13 cellular contexts compared by ENCODE assay signal in the genomic region with DNA sequence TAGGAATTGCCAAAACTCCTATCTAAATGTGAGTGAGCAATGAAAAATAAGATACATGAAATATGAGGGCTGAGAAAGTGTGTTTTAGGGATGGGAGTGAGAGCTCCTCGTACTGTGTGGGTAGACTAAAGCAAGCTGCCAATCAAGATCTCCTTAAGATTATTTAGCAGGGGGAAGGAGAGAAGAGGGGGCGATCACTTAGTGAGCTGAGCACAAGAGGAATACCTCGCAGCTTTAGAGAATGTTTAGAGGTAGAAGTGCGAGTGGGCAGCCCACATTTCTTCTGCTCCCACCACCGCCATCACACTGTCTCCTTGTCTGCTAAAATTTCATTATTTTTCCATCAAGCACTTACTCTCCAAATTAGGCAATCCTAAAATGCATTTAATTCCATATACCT.
DNase-seq lines count a peak whose midpoint lies in the region; TF ChIP-seq lines count a peak whose summit lies in the region.
"Had no signal": no experiment of that assay in that cellular context is flagged by ENCODE, and none has a peak within 500 bp of the region (broad histone marks: within the 10 kb centered on the region; RNA-seq: fewer than 3 reads in every experiment).

No MANE protein-coding gene starts in this region.

- H3K9ac ChIP-seq in MM.1S (ENCODE audit: low read length) (0 out of 2 replicates have a peak overlapping the region, but pooled peaks have one; percentile 7), endodermal cell (ENCODE audit: extremely low read depth, low read length, poor library complexity, severe bottlenecking) (no peak overlapping the region), Karpas-422 (ENCODE audit: low read length) (no peak overlapping the region)

- H2AFZ ChIP-seq in MM.1S (ENCODE audit: low read length) = no peak overlapping the region
- H2AFZ ChIP-seq in Karpas-422 (ENCODE audit: low read length) = no peak overlapping the region

- TF ChIP-seq CTCF in HEK293 (tag by site-specific recombination; IDR thresholded peaks at IDR 0.05) (no peak), MM.1S (IDR thresholded peaks at IDR 0.05; ENCODE audit: low read length) (no peak), endodermal cell (conservative IDR thresholded peaks at IDR 0.05) (no peak)

- H3K4me3 ChIP-seq in HEK293 (ENCODE audit: low read depth, low read length) (no peak overlapping the region), MM.1S (ENCODE audit: low read length) (no peak overlapping the region), endodermal cell (ENCODE audit: low read length) (no peak overlapping the region), Karpas-422 (ENCODE audit: low read length) (no peak overlapping the region)

- no peaks in the 10 kb centered on the region for H3K27me3 Mint-ChIP-seq in endodermal cell (ENCODE audit: insufficient read depth)

- no peaks in the 10 kb centered on the region for H3K9me2 ChIP-seq in MM.1S (replicated peaks; ENCODE audit: insufficient read depth, low read length)
- H3K9me2 ChIP-seq in Karpas-422 (replicated peaks; ENCODE audit: insufficient read depth, low read length) = no peaks in the 10 kb centered on the region

- H3K27me3 ChIP-seq in MM.1S (replicated peaks; ENCODE audit: insufficient read depth, low read length) (no peaks in the 10 kb centered on the region), endodermal cell (ENCODE audit: control insufficient read depth, insufficient read depth, low read length, poor library complexity, severe bottlenecking) (no peaks in the 10 kb centered on the region), Karpas-422 (ENCODE audit: low read length) (no peaks in the 10 kb centered on the region)

- H3K4me1 ChIP-seq in HEK293 (ENCODE audit: control insufficient read depth, insufficient read depth, low read length) = no peaks in the 10 kb centered on the region
- H3K4me1 ChIP-seq in MM.1S (ENCODE audit: low read length) = peaks cover 43% of the 10 kb centered on the region
- H3K4me1 ChIP-seq in endodermal cell (ENCODE audit: control insufficient read depth, insufficient read depth, low read length) = no peaks in the 10 kb centered on the region
- H3K4me1 ChIP-seq in Karpas-422 (ENCODE audit: low read length) = no peaks in the 10 kb centered on the region

- H3K4me2 ChIP-seq in MM.1S (ENCODE audit: low read depth, low read length) (0 out of 2 replicates have a peak overlapping the region, but pooled peaks have one; percentile 19), Karpas-422 (ENCODE audit: low read depth, low read length, poor library complexity, severe bottlenecking) (no peak overlapping the region)

- no peaks in the 10 kb centered on the region for H3K9me3 Mint-ChIP-seq in endodermal cell
- H3K9me3 Mint-ChIP-seq: CD8-positive, alpha-beta T cell had no signal

- H3K4me3 Mint-ChIP-seq in endodermal cell = no peak overlapping the region
- H3K4me3 Mint-ChIP-seq: CD14-positive monocyte; CD8-positive, alpha-beta T cell had no signal

- DNase-seq in MM.1S (no peak), head of caudate nucleus (peak in 34 of 42 donors; percentile 34 to 90 (median 67)), substantia nigra (lab: John Stamatoyannopoulos, UW) (no peak), NCI-H2196 (lab: John Stamatoyannopoulos, UW; ENCODE audit: unreplicated experiment) (no peak), endodermal cell (no peak), Karpas-422 (no peak)
- DNase-seq: CD8-positive, alpha-beta T cell; COR-L47; DND-41; GF-D8; HCEC 1CT had no signal

- intact Hi-C loops in head of caudate nucleus (cut with DNase I) = loop anchor here (10.0 kb wide), 1 partner anchor 322 kb away; a partner anchor contains a TSS

- H3K4me1 Mint-ChIP-seq in endodermal cell = no peaks in the 10 kb centered on the region

- H3K79me2 ChIP-seq in MM.1S (ENCODE audit: low read length) (no peaks in the 10 kb centered on the region), Karpas-422 (ENCODE audit: low read length) (no peaks in the 10 kb centered on the region)

- no peaks in the 10 kb centered on the region for H3K36me3 ChIP-seq in HEK293 (ENCODE audit: control insufficient read depth in 2 of 2, insufficient read depth in 1 of 2, low read length in 2 of 2)
- no peaks in the 10 kb centered on the region for H3K36me3 ChIP-seq in MM.1S (replicated peaks; ENCODE audit: insufficient read depth, low read length)
- no peaks in the 10 kb centered on the region for H3K36me3 ChIP-seq in endodermal cell (ENCODE audit: control insufficient read depth, insufficient read depth, low read length)
- H3K36me3 ChIP-seq in Karpas-422 (ENCODE audit: insufficient read depth, low read length) = no peaks in the 10 kb centered on the region

- WGBS in endodermal cell (ENCODE audit: insufficient coverage in 1 of 2, insufficient read length in 1 of 2), 2 experiments = 92 to 100% methylated on average over 1 to 5 of the region's 5 CpGs

- H3K36me3 Mint-ChIP-seq in endodermal cell (ENCODE audit: low read depth) = no peaks in the 10 kb centered on the region
- H3K36me3 Mint-ChIP-seq: CD8-positive, alpha-beta T cell had no signal

- CTCF ChIA-PET in HEK293 (lab: Yijun Ruan, JAX) = interaction anchor here (0.6 to 0.8 kb wide), 3 partner anchors 97 to 463 kb away, joined by 3 read pairs; no protein-coding TSS in a partner anchor

- POLR2A ChIA-PET in HEK293 (lab: Yijun Ruan, JAX) = no interaction called here

- peaks cover 21% of the 10 kb centered on the region for H3F3A ChIP-seq in MM.1S (ENCODE audit: insufficient read depth, low read length)

- H3K9me3 ChIP-seq in HEK293 (ENCODE audit: control insufficient read depth, insufficient read depth, low read depth, low read length) (no peaks in the 10 kb centered on the region), MM.1S (replicated peaks; ENCODE audit: insufficient read depth, low read length) (no peaks in the 10 kb centered on the region), endodermal cell (ENCODE audit: control insufficient read depth, low read length) (no peaks in the 10 kb centered on the region), Karpas-422 (ENCODE audit: low read length) (no peaks in the 10 kb centered on the region)

- H3K27ac ChIP-seq in HEK293 (ENCODE audit: extremely low read depth, low read depth, low read length) (no peak overlapping the region), MM.1S (ENCODE audit: low read length) (peak overlapping the region; percentile 61; the same call in 1 of the 2 replicates), substantia nigra (ENCODE audit: low read depth, low read length, poor library complexity, severe bottlenecking) (peak overlapping the region; percentile 35), endodermal cell (ENCODE audit: low read depth, low read length) (no peak overlapping the region), Karpas-422 (ENCODE audit: low read length) (no peak overlapping the region)

- H3K27ac Mint-ChIP-seq in endodermal cell = no peak overlapping the region
- H3K27ac Mint-ChIP-seq: CD14-positive monocyte; CD8-positive, alpha-beta T cell had no signal

- no peaks in the 10 kb centered on the region for H4K20me1 ChIP-seq in MM.1S (ENCODE audit: insufficient read depth, low read length)
- H4K20me1 ChIP-seq in Karpas-422 (ENCODE audit: insufficient read depth, low read depth, low read length) = no peaks in the 10 kb centered on the region

TF ChIP-seq in HEK293, 187 proteins besides CTCF, POLR2A, EP300 and RAD21:
- TF ChIP-seq ZNF155 (tag by site-specific recombination; IDR thresholded peaks at IDR 0.05) (no peak), ZNF555 (tag by site-specific recombination; conservative IDR thresholded peaks at IDR 0.05) (no peak), KLF9 (tag by site-specific recombination; IDR thresholded peaks at IDR 0.05; ENCODE audit: low read depth) (no peak), ZNF777 (tag by site-specific recombination; IDR thresholded peaks at IDR 0.05; ENCODE audit: borderline replicate concordance) (no peak), GLI2 (tag by site-specific recombination; IDR thresholded peaks at IDR 0.05; ENCODE audit: borderline replicate concordance, low read depth) (no peak), EGR2 (tag by site-specific recombination; IDR thresholded peaks at IDR 0.05; ENCODE audit: low read depth) (peak; percentile 23; the same call in 1 of the 2 replicates)
- TF ChIP-seq, protein P1, sequence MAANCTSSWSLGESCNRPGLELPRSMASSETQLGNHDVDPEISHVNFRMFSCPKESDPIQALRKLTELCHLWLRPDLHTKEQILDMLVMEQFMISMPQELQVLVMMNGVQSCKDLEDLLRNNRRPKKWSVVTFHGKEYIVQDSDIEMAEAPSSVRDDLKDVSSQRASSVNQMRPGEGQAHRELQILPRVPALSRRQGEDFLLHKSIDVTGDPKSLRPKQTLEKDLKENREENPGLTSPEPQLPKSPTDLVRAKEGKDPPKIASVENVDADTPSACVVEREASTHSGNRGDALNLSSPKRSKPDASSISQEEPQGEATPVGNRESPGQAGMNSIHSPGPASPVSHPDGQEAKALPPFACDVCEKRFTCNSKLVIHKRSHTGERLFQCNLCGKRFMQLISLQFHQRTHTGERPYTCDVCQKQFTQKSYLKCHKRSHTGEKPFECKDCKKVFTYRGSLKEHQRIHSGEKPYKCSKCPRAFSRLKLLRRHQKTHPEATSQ (tag by site-specific recombination; IDR thresholded peaks at IDR 0.05) = no peak

Comparison
In these comparisons a context has a peak if more than half of its experiments do, and no peak if none do; other contexts are left out.
1. H3K27ac ChIP-seq: peak in MM.1S (single experiment) and substantia nigra (single experiment); none in HEK293 (single experiment), endodermal cell (single experiment) and Karpas-422 (single experiment).
2. DNase-seq: peak in head of caudate nucleus (34 of 42); none in MM.1S (single experiment), substantia nigra (0 of 49), NCI-H2196 (single experiment), endodermal cell (single experiment) and Karpas-422 (single experiment).